1 cellular context compared by ENCODE assay signal in genomic region chr9:32128546-32128945, GRCh38.
TF ChIP-seq lines count a peak whose summit lies in the region.

No MANE protein-coding gene starts in this region.

TF ChIP-seq in HepG2, 621 proteins besides CTCF, POLR2A, EP300 and RAD21 (continued from another document):
- TF ChIP-seq ZNF281 (CRISPR knock-in tag; IDR thresholded peaks at IDR 0.05; ENCODE audit: borderline replicate concordance) (peak; percentile 76; the same call in 1 of the 2 replicates), GATA4 (IDR thresholded peaks at IDR 0.05; ENCODE audit: borderline replicate concordance, low read depth) (no peak)
